In genomic region chrX:117788339-117788738, GRCh38 we compare ENCODE assay signal across 10 cellular contexts.
"Had no signal": no experiment of that assay in that cellular context is flagged by ENCODE, and none has a peak within 500 bp of the region (broad histone marks: within the 10 kb centered on the region; RNA-seq: fewer than 3 reads in every experiment).

No MANE protein-coding gene starts in this region.

- H3K4me2 ChIP-seq: KMS-11 had no signal

- H3K36me3 ChIP-seq: HAP-1 had no signal

- H3K9me3 ChIP-seq: HAP-1 had no signal

- H3K4me3 ChIP-seq: GM23248, HAP-1 had no signal

- DNase-seq: GM23248, GOT3, H7, HFFc6, KBM-7 had no signal

- FAIRE-seq: HepG2 had no signal

- ATAC-seq: HCT116, HepG2 had no signal

- H3K4me3 Mint-ChIP-seq: HFFc6, IgD-negative memory B cell had no signal

- H3K27ac ChIP-seq: GM23248, KMS-11 had no signal

- H2AFZ ChIP-seq: GM23248 had no signal

- H3K9ac ChIP-seq: GM23248, KMS-11 had no signal

- H3K27ac Mint-ChIP-seq: HFFc6, IgD-negative memory B cell had no signal

- H3K4me1 Mint-ChIP-seq: IgD-negative memory B cell had no signal

- H3K4me1 ChIP-seq: HAP-1 had no signal
